Comparison of ENCODE assay signal across 23 cellular contexts in genomic region chr7:5584821-5585220, GRCh38.
"Had no signal": no experiment of that assay in that cellular context is flagged by ENCODE, and none has a peak within 500 bp of the region (broad histone marks: within the 10 kb centered on the region; RNA-seq: fewer than 3 reads in every experiment).

No MANE protein-coding gene starts in this region.

- H3K4me3 ChIP-seq: coronary artery, heart right ventricle, ovary, prostate gland, thoracic aorta, vagina had no signal

- ATAC-seq: activated CD4-positive, alpha-beta T cell treated with anti-CD3 and anti-CD28 coated beads for 36 hours; activated T-cell treated with anti-CD3 and anti-CD28 coated beads, Interleukin-2, amount 50 U/mL, for 4 hours; heart right ventricle; naive thymus-derived CD8-positive, alpha-beta T cell had no signal

- H3K27ac Mint-ChIP-seq: activated B cell treated with CpG ODN at 0.5 μM for 24 hours; activated CD4-positive, alpha-beta T cell treated with anti-CD3 and anti-CD28 coated beads for 36 hours; activated naive CD8-positive, alpha-beta T cell treated with anti-CD3 and anti-CD28 coated beads for 36 hours; memory B cell; type B pancreatic cell had no signal

- H3K27me3 ChIP-seq: heart right ventricle, ovary, vagina had no signal

- DNase-seq: activated B cell treated with CpG ODN at 0.5 μM for 24 hours; activated CD4-positive, alpha-beta T cell treated with anti-CD3 and anti-CD28 coated beads for 36 hours; activated CD4-positive, alpha-beta T cell treated with anti-CD3 and anti-CD28 coated beads, Interleukin-2, amount 50 U/mL, for 4 hours; activated CD8-positive, alpha-beta memory T cell treated with anti-CD3 and anti-CD28 coated beads for 24 hours; activated CD8-positive, alpha-beta memory T cell treated with anti-CD3 and anti-CD28 coated beads, Interleukin-2, amount 50 U/mL, for 4 hours; activated naive CD4-positive, alpha-beta T cell treated with Interleukin-2 at 50 U/mL for 16 hours; activated naive CD8-positive, alpha-beta T cell treated with anti-CD3 and anti-CD28 coated beads for 36 hours; activated T-cell treated with anti-CD3 and anti-CD28 coated beads, Interleukin-2, amount 50 U/mL, for 4 hours; cerebellar nuclear complex; heart right ventricle; islet precursor cell; left cardiac atrium; naive thymus-derived CD8-positive, alpha-beta T cell; ovary; stimulated activated CD4-positive, alpha-beta T cell treated with anti-CD3 and anti-CD28 coated beads, Interleukin-12 subunit alpha, Interleukin-12 subunit beta, amount 100 ng/mL, for 4 hours; stimulated activated CD4-positive, alpha-beta T cell treated with anti-CD3 and anti-CD28 coated beads, Interleukin-4, amount 100 ng/mL, for 4 hours had no signal

- H3K9me3 Mint-ChIP-seq: activated T-cell treated with anti-CD3 and anti-CD28 coated beads, Interleukin-2, amount 50 U/mL, for 4 hours; memory B cell; naive thymus-derived CD8-positive, alpha-beta T cell; type B pancreatic cell had no signal

- H3K36me3 ChIP-seq: heart right ventricle, neutrophil, ovary, prostate gland, thoracic aorta, vagina had no signal

- H3K4me1 Mint-ChIP-seq: naive thymus-derived CD8-positive, alpha-beta T cell had no signal

- H3K36me3 Mint-ChIP-seq: activated naive CD8-positive, alpha-beta T cell treated with anti-CD3 and anti-CD28 coated beads for 36 hours; memory B cell; naive thymus-derived CD8-positive, alpha-beta T cell; type B pancreatic cell had no signal

- H3K27me3 Mint-ChIP-seq: type B pancreatic cell had no signal

- H3K9me3 ChIP-seq: heart right ventricle, neutrophil, ovary, prostate gland, thoracic aorta, vagina had no signal

- H3K4me1 ChIP-seq: prostate gland had no signal

- H3K27ac ChIP-seq: coronary artery, heart right ventricle, neutrophil, ovary, prostate gland, thoracic aorta, vagina had no signal

- H3K4me3 Mint-ChIP-seq: activated B cell treated with CpG ODN at 0.5 μM for 24 hours; activated CD4-positive, alpha-beta T cell treated with anti-CD3 and anti-CD28 coated beads for 36 hours; activated naive CD8-positive, alpha-beta T cell treated with anti-CD3 and anti-CD28 coated beads for 36 hours; activated T-cell treated with anti-CD3 and anti-CD28 coated beads, Interleukin-2, amount 50 U/mL, for 4 hours; naive thymus-derived CD8-positive, alpha-beta T cell; type B pancreatic cell had no signal
